10 cellular contexts compared by ENCODE assay signal in the genomic region with DNA sequence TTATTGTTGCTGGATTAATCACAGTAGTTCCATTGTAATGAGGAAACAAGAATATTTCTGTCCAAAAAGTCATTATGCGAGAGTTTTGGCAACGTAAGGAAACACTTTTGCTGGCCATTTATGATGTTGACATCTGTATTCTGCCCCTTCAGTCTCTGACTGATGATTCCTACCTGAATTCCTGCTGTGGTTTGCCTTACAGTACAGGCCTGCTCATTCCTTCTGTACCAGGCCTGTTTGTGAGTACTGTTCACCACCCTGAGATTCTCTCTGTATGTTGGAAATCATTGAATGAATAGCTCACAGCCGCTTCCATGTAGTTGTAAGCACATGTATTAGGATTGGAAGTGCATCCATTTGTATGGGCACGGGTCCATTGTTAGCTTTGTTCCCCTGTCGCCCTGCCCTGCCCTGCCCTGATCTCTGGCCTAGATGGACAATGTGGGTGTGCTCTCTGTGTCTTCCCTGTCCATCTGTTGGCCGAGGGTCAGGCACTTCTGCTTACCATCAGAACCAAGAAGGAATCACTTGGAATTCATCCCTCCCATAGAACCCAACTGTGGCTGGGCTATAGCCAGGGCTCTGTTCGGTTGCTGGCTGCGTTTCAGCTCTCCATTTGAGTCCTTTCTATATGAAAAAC. TPM values are rescaled to one million over a fixed set of nuclear protein-coding genes. Genes with fewer than 3 reads are reported as not detected.
A peak's percentile ranks its signal among the peaks of the same experiment; 100 is the strongest.
DNase-seq lines count a peak whose midpoint lies in the region; ATAC-seq, FAIRE-seq and TF ChIP-seq lines count a peak whose summit lies in the region.
"Had no signal": no experiment of that assay in that cellular context is flagged by ENCODE, and none has a peak within 500 bp of the region (broad histone marks: within the 10 kb centered on the region; RNA-seq: fewer than 3 reads in every experiment).

No MANE protein-coding gene starts in this region.

- TF ChIP-seq CTCF in fibroblast of mammary gland (conservative IDR thresholded peaks at IDR 0.05; ENCODE audit: control insufficient read depth, insufficient read depth, low read depth, low read length) = no peak

- POLR2A ChIA-PET in T-cell (lab: Charles Lee) = no interaction called here
- POLR2A ChIA-PET in activated CD8-positive, alpha-beta T cell treated with anti-CD3 and anti-CD28 coated beads, Interleukin-2, amount 10 ng/mL, durations not matched to agents 7 days and 5 days (lab: Charles Lee) = interaction anchor here (0.9 to 1.1 kb wide), 2 partner anchors 22 to 584 kb away, joined by 3 read pairs; no protein-coding TSS in a partner anchor

- H3K4me3 ChIP-seq in fibroblast of mammary gland (ENCODE audit: control insufficient read depth, low read depth, low read length) = no peak overlapping the region

- ATAC-seq in T-cell (replicated peaks in 1 of 4) (no peak), GM21737 (IDR thresholded peaks at IDR 0.05; ENCODE audit: unreplicated experiment) (no peak), HG03342 (IDR thresholded peaks at IDR 0.05; ENCODE audit: unreplicated experiment) (no peak), GM21576 (IDR thresholded peaks at IDR 0.05; ENCODE audit: unreplicated experiment) (no peak)
- ATAC-seq in activated CD8-positive, alpha-beta T cell treated with anti-CD3 and anti-CD28 coated beads, Interleukin-2, amount 10 ng/mL, durations not matched to agents 7 days and 5 days = no peak

- peaks cover 4% of the 10 kb centered on the region for H3K36me3 Mint-ChIP-seq in T-cell
- H3K36me3 Mint-ChIP-seq in activated CD8-positive, alpha-beta T cell treated with anti-CD3 and anti-CD28 coated beads, Interleukin-2, amount 10 ng/mL, durations not matched to agents 7 days and 5 days (ENCODE audit: low read depth) = peaks cover 7% of the 10 kb centered on the region

- TF ChIP-seq POLR2A in GM12891 (IDR thresholded peaks at IDR 0.05; ENCODE audit: low read depth, low read length) = no peak

- peak; percentile 5 for FAIRE-seq in GM12891 (lab: Jason Lieb, UNC)

- H3K9me3 Mint-ChIP-seq in T-cell = no peaks in the 10 kb centered on the region
- no peaks in the 10 kb centered on the region for H3K9me3 Mint-ChIP-seq in activated CD8-positive, alpha-beta T cell treated with anti-CD3 and anti-CD28 coated beads, Interleukin-2, amount 10 ng/mL, durations not matched to agents 7 days and 5 days (ENCODE audit: insufficient read depth)
- H3K9me3 Mint-ChIP-seq: IgD-negative memory B cell had no signal

- H3K4me1 Mint-ChIP-seq in T-cell = peaks cover 49 to 61% (median 60%) of the 10 kb centered on the region in 3 donors
- H3K4me1 Mint-ChIP-seq in activated CD8-positive, alpha-beta T cell treated with anti-CD3 and anti-CD28 coated beads, Interleukin-2, amount 10 ng/mL, durations not matched to agents 7 days and 5 days (ENCODE audit: low read depth) = peaks cover 52% of the 10 kb centered on the region

- H3K4me3 Mint-ChIP-seq in T-cell = no peak overlapping the region
- H3K4me3 Mint-ChIP-seq in activated CD8-positive, alpha-beta T cell treated with anti-CD3 and anti-CD28 coated beads, Interleukin-2, amount 10 ng/mL, durations not matched to agents 7 days and 5 days = no peak overlapping the region
- H3K4me3 Mint-ChIP-seq: IgD-negative memory B cell had no signal

- peak overlapping the region; percentile 41 to 55 for H3K27ac Mint-ChIP-seq in T-cell
- H3K27ac Mint-ChIP-seq in activated CD8-positive, alpha-beta T cell treated with anti-CD3 and anti-CD28 coated beads, Interleukin-2, amount 10 ng/mL, durations not matched to agents 7 days and 5 days = no peak overlapping the region

- DNase-seq in GM12891 (ENCODE audit: insufficient read length, low spot score) (no peak), T-cell (no peak), fibroblast of mammary gland (ENCODE audit: low read depth) (peak; percentile 17), putamen (ENCODE audit: low spot score) (peak; percentile 80)
- no peak for DNase-seq in activated CD8-positive, alpha-beta T cell treated with anti-CD3 and anti-CD28 coated beads, Interleukin-2, amount 10 ng/mL, durations not matched to agents 7 days and 5 days
- DNase-seq: SIG-M5 had no signal

- CTCF ChIA-PET in T-cell (lab: Charles Lee) = no interaction called here
- CTCF ChIA-PET in activated CD8-positive, alpha-beta T cell treated with anti-CD3 and anti-CD28 coated beads, Interleukin-2, amount 10 ng/mL, durations not matched to agents 7 days and 5 days (lab: Charles Lee) = interaction anchor here (2.7 to 3.2 kb wide), 3 partner anchors 13 to 71 kb away, joined by 8 to 16 read pairs (median 9); no protein-coding TSS in a partner anchor

- H3K27me3 Mint-ChIP-seq in T-cell = no peaks in the 10 kb centered on the region
- no peaks in the 10 kb centered on the region for H3K27me3 Mint-ChIP-seq in activated CD8-positive, alpha-beta T cell treated with anti-CD3 and anti-CD28 coated beads, Interleukin-2, amount 10 ng/mL, durations not matched to agents 7 days and 5 days (ENCODE audit: low read depth)
- H3K27me3 Mint-ChIP-seq: IgD-negative memory B cell had no signal

TF ChIP-seq in GM12891, 5 proteins besides CTCF, POLR2A, EP300 and RAD21:
- TF ChIP-seq TAF1 (IDR thresholded peaks at IDR 0.05; ENCODE audit: low read depth, low read length) (no peak), POLR2AphosphoS5 (IDR thresholded peaks at IDR 0.05; ENCODE audit: low read depth, low read length) (no peak), PAX5 (IDR thresholded peaks at IDR 0.05; ENCODE audit: insufficient read depth, low read length, severe bottlenecking) (no peak), POU2F2 (IDR thresholded peaks at IDR 0.05; ENCODE audit: low read depth, low read length) (no peak), SPI1 (IDR thresholded peaks at IDR 0.05; ENCODE audit: low read depth, low read length) (no peak)

RNA-seq across cellular contexts. Expression of a gene that starts 26.8 kb away (rescaled TPM):
- 2.2 TPM for polyA plus RNA-seq in GM12891 (2012; ENCODE audit: low read depth, missing spikeins)
- total RNA-seq in T-cell = 10 to 100 TPM; 62.9 to 85.1 (median 76.1) TPM
- 10 to 100 TPM; 29.6 to 33.9 TPM for total RNA-seq in activated CD8-positive, alpha-beta T cell treated with anti-CD3 and anti-CD28 coated beads, Interleukin-2, amount 10 ng/mL, durations not matched to agents 7 days and 5 days

Comparison
In these comparisons a context has a peak if more than half of its experiments do, and no peak if none do; other contexts are left out.
1. DNase-seq: peak in fibroblast of mammary gland (single experiment) and putamen (single experiment); none in GM12891 (single experiment), T-cell (0 of 34) and activated CD8-positive, alpha-beta T cell treated with anti-CD3 and anti-CD28 coated beads, Interleukin-2, amount 10 ng/mL, durations not matched to agents 7 days and 5 days (single experiment).